Comparison of ENCODE assay signal across 1 cellular context in the genomic region with DNA sequence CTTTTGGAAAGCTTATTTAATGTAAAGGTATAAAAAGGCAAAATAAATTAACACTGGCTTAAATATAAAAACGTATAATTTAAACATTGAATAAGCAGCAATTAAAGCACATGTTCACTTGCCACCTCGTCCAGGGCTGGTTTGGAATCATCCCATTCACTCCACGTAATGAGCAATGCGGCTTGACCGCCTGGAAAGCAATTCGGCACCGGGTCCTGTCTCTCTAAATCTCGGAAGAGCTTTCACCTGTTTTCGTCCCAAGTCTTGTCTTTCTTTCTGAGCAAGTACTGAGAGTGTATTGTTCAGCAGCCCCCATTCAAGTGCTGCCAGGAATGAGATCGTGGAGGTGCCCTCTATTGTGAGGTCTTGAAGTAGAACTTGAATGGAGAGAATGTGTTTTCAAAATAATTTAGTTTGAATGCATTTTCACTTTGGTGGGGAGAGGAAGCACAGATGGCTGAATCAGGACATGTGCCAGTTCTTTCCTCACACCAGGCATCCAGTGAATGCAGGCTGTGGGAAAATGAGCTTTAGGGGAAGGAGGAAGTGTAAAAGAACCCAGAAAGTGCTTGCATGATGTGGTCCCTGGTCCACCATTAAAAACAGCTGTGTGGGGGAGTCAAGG.
TF ChIP-seq lines count a peak whose summit lies in the region.

No MANE protein-coding gene starts in this region.

TF ChIP-seq in H1, 55 proteins besides CTCF, POLR2A, EP300 and RAD21:
- TF ChIP-seq SAP30 (IDR thresholded peaks at IDR 0.05; ENCODE audit: insufficient read depth, insufficient replicate concordance, low read length) (no peak), E2F6 (IDR thresholded peaks at IDR 0.05) (no peak), SP4 (IDR thresholded peaks at IDR 0.05; ENCODE audit: low read length) (no peak), SP1 (IDR thresholded peaks at IDR 0.05; ENCODE audit: low read depth, low read length) (no peak), EGR1 (IDR thresholded peaks at IDR 0.05; ENCODE audit: borderline replicate concordance, low read depth, low read length) (no peak), HDAC2 (IDR thresholded peaks at IDR 0.05; ENCODE audit: borderline replicate concordance in 1 of 2, low read depth in 2 of 2, low read length in 2 of 2) (no peak), CEBPB (IDR thresholded peaks at IDR 0.05; ENCODE audit: low read depth, low read length) (no peak)
